Comparison of ENCODE assay signal across 16 cellular contexts in genomic region chr15:74399100-74399499, GRCh38.
DNase-seq lines count a peak whose midpoint lies in the region; ATAC-seq and TF ChIP-seq lines count a peak whose summit lies in the region.
"Had no signal": no experiment of that assay in that cellular context is flagged by ENCODE, and none has a peak within 500 bp of the region (broad histone marks: within the 10 kb centered on the region; RNA-seq: fewer than 3 reads in every experiment).

No MANE protein-coding gene starts in this region.

- TF ChIP-seq POLR2A in NB4 (IDR thresholded peaks at IDR 0.05; ENCODE audit: extremely low read depth, insufficient read length), result no peak

- no peak for ATAC-seq in stimulated activated naive CD8-positive, alpha-beta T cell treated with anti-CD3 and anti-CD28 coated beads, Interleukin-15, amount 100 ng/mL, for 72 hours
- ATAC-seq in activated naive CD8-positive, alpha-beta T cell treated with anti-CD3 and anti-CD28 coated beads, Interleukin-2, amount 50 U/mL, for 24 hours, result no peak
- no peak for ATAC-seq in GM18498 (IDR thresholded peaks at IDR 0.05; ENCODE audit: unreplicated experiment)
- ATAC-seq: activated T-cell treated with anti-CD3 and anti-CD28 coated beads, Interleukin-2, amount 50 U/mL, for 4 hours had no signal

- H3K36me3 Mint-ChIP-seq in stimulated activated naive CD8-positive, alpha-beta T cell treated with anti-CD3 and anti-CD28 coated beads, Interleukin-15, Interleukin-2, amounts not matched to agents 100 ng/mL and 50 ng/mL, for 24 hours (ENCODE audit: low read depth), result peaks cover 11% of the 10 kb centered on the region
- peaks cover 4% of the 10 kb centered on the region for H3K36me3 Mint-ChIP-seq in activated naive CD8-positive, alpha-beta T cell treated with anti-CD3 and anti-CD28 coated beads, Interleukin-2, amount 50 U/mL, for 24 hours (ENCODE audit: low read depth)

- H3K4me3 ChIP-seq in NB4 (ENCODE audit: low read depth, low read length), result no peak overlapping the region

- peak overlapping the region; percentile 30 for H3K4me3 Mint-ChIP-seq in stimulated activated naive CD8-positive, alpha-beta T cell treated with anti-CD3 and anti-CD28 coated beads, Interleukin-15, Interleukin-2, amounts not matched to agents 100 ng/mL and 50 ng/mL, for 24 hours
- peak overlapping the region in 1 of 2 donors; percentile 55 for H3K4me3 Mint-ChIP-seq in stimulated activated naive CD8-positive, alpha-beta T cell treated with anti-CD3 and anti-CD28 coated beads, Interleukin-15, amount 100 ng/mL, for 72 hours
- H3K4me3 Mint-ChIP-seq in activated naive CD8-positive, alpha-beta T cell treated with anti-CD3 and anti-CD28 coated beads, Interleukin-2, amount 50 U/mL, for 24 hours, result peak overlapping the region; percentile 66
- H3K4me3 Mint-ChIP-seq: neural crest cell had no signal

- H3K27ac Mint-ChIP-seq in stimulated activated naive CD8-positive, alpha-beta T cell treated with anti-CD3 and anti-CD28 coated beads, Interleukin-15, Interleukin-2, amounts not matched to agents 100 ng/mL and 50 ng/mL, for 24 hours, result peak overlapping the region; percentile 99
- H3K27ac Mint-ChIP-seq in stimulated activated naive CD8-positive, alpha-beta T cell treated with anti-CD3 and anti-CD28 coated beads, Interleukin-15, amount 100 ng/mL, for 72 hours, result peak overlapping the region in 1 of 2 donors; percentile 95
- H3K27ac Mint-ChIP-seq in activated naive CD8-positive, alpha-beta T cell treated with anti-CD3 and anti-CD28 coated beads, Interleukin-2, amount 50 U/mL, for 24 hours, result peak overlapping the region; percentile 89

- DNase-seq in stimulated activated naive CD8-positive, alpha-beta T cell treated with anti-CD3 and anti-CD28 coated beads, Interleukin-15, amount 100 ng/mL, for 72 hours, result no peak
- DNase-seq in NB4 (ENCODE audit: low read depth) (peak; percentile 55), activated gamma-delta T cell (lab: John Stamatoyannopoulos, UW) (no peak), NCI-H2081 (lab: John Stamatoyannopoulos, UW) (no peak), EL (no peak)
- no peak for DNase-seq in activated naive CD8-positive, alpha-beta T cell treated with anti-CD3 and anti-CD28 coated beads, Interleukin-2, amount 50 U/mL, for 24 hours
- DNase-seq: cortex of kidney, DMS153, erythroblast, glutamatergic neuron, NCI-H345, substantia nigra had no signal

- no peaks in the 10 kb centered on the region for H3K27me3 Mint-ChIP-seq in stimulated activated naive CD8-positive, alpha-beta T cell treated with anti-CD3 and anti-CD28 coated beads, Interleukin-15, Interleukin-2, amounts not matched to agents 100 ng/mL and 50 ng/mL, for 24 hours
- no peaks in the 10 kb centered on the region for H3K27me3 Mint-ChIP-seq in stimulated activated naive CD8-positive, alpha-beta T cell treated with anti-CD3 and anti-CD28 coated beads, Interleukin-15, amount 100 ng/mL, for 72 hours
- no peaks in the 10 kb centered on the region for H3K27me3 Mint-ChIP-seq in activated naive CD8-positive, alpha-beta T cell treated with anti-CD3 and anti-CD28 coated beads, Interleukin-2, amount 50 U/mL, for 24 hours

- H3K9me3 Mint-ChIP-seq in stimulated activated naive CD8-positive, alpha-beta T cell treated with anti-CD3 and anti-CD28 coated beads, Interleukin-15, Interleukin-2, amounts not matched to agents 100 ng/mL and 50 ng/mL, for 24 hours, result no peaks in the 10 kb centered on the region
- no peaks in the 10 kb centered on the region for H3K9me3 Mint-ChIP-seq in stimulated activated naive CD8-positive, alpha-beta T cell treated with anti-CD3 and anti-CD28 coated beads, Interleukin-15, amount 100 ng/mL, for 72 hours
- H3K9me3 Mint-ChIP-seq in activated naive CD8-positive, alpha-beta T cell treated with anti-CD3 and anti-CD28 coated beads, Interleukin-2, amount 50 U/mL, for 24 hours, result no peaks in the 10 kb centered on the region
- H3K9me3 Mint-ChIP-seq: activated T-cell treated with anti-CD3 and anti-CD28 coated beads, Interleukin-2, amount 50 U/mL, for 4 hours; neural crest cell had no signal

- peaks cover 100% of the 10 kb centered on the region for H3K4me1 Mint-ChIP-seq in stimulated activated naive CD8-positive, alpha-beta T cell treated with anti-CD3 and anti-CD28 coated beads, Interleukin-15, Interleukin-2, amounts not matched to agents 100 ng/mL and 50 ng/mL, for 24 hours (ENCODE audit: low read depth)
- H3K4me1 Mint-ChIP-seq in stimulated activated naive CD8-positive, alpha-beta T cell treated with anti-CD3 and anti-CD28 coated beads, Interleukin-15, amount 100 ng/mL, for 72 hours, result peaks cover 99% of the 10 kb centered on the region
- H3K4me1 Mint-ChIP-seq in activated naive CD8-positive, alpha-beta T cell treated with anti-CD3 and anti-CD28 coated beads, Interleukin-2, amount 50 U/mL, for 24 hours, result peaks cover 99% of the 10 kb centered on the region

- no peak for TF ChIP-seq CTCF in NB4 (IDR thresholded peaks at IDR 0.05; ENCODE audit: low read depth, low read length)
